In the genomic region with DNA sequence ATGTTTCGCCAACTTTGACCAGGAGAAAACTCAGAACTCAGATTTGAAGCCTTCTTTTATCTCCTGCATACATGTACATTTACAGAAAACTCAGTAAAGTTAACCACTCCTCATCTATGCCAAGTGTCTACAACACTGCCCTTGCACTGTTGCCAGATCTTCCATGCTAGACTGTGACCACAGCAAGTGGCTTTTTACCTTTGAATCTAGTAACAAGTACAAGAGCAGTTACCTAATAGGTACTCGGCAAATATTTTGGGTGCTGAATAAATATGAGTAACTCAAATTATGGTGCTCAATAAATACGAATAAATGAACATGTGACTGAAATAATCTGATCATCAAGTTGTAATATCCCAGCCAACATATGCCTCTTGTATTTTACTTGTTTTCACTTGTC, we compare ENCODE assay signal across 34 cellular contexts.
"Had no signal": no experiment of that assay in that cellular context is flagged by ENCODE, and none has a peak within 500 bp of the region (broad histone marks: within the 10 kb centered on the region; RNA-seq: fewer than 3 reads in every experiment).

No MANE protein-coding gene starts in this region.

- H3K4me1 ChIP-seq: adrenal gland, breast epithelium had no signal

- H3K4me3 ChIP-seq: adrenal gland, body of pancreas, breast epithelium had no signal

- H3K27ac ChIP-seq: adrenal gland, body of pancreas, brain microvascular endothelial cell, breast epithelium, VCaP had no signal

- DNase-seq: activated B cell treated with CpG ODN at 0.5 μM for 24 hours; activated CD4-positive, alpha-beta memory T cell treated with anti-CD3 and anti-CD28 coated beads, Interleukin-2, amount 10 ng/mL, durations not matched to agents 7 days and 5 days; activated CD4-positive, alpha-beta T cell treated with anti-CD3 and anti-CD28 coated beads for 4 hours; activated CD4-positive, alpha-beta T cell treated with anti-CD3 and anti-CD28 coated beads, Interleukin-2, amount 10 ng/mL, durations not matched to agents 7 days and 5 days; activated CD4-positive, alpha-beta T cell treated with anti-CD3 and anti-CD28 coated beads, Interleukin-2, amount 50 U/mL, for 48 hours; activated CD4-positive, CD25-positive, alpha-beta regulatory T cell treated with anti-CD3 and anti-CD28 coated beads, Interleukin-2, amount 50 U/mL, for 72 hours; activated CD8-positive, alpha-beta memory T cell treated with anti-CD3 and anti-CD28 coated beads for 24 hours; activated CD8-positive, alpha-beta memory T cell treated with anti-CD3 and anti-CD28 coated beads, Interleukin-2, amount 10 ng/mL, durations not matched to agents 7 days and 5 days; activated CD8-positive, alpha-beta T cell treated with anti-CD3 and anti-CD28 coated beads, Interleukin-2, amount 10 ng/mL, durations not matched to agents 7 days and 5 days; activated effector memory CD4-positive, alpha-beta T cell treated with anti-CD3 and anti-CD28 coated beads, Interleukin-2, amount 50 U/mL, for 16 hours; activated gamma-delta T cell treated with Interleukin-2 at 50 U/mL for 16 hours; activated naive CD4-positive, alpha-beta T cell; activated naive CD4-positive, alpha-beta T cell treated with anti-CD3 and anti-CD28 coated beads for 36 hours; activated naive CD4-positive, alpha-beta T cell treated with anti-CD3 and anti-CD28 coated beads, Interleukin-2, amount 50 U/mL, for 16 hours; activated naive CD8-positive, alpha-beta T cell treated with anti-CD3 and anti-CD28 coated beads for 36 hours; activated T-cell treated with anti-CD3 and anti-CD28 coated beads for 4 hours; activated T-cell treated with anti-CD3 and anti-CD28 coated beads, Interleukin-2, amount 50 U/mL, for 1 hour; activated T-cell treated with anti-CD3 and anti-CD28 coated beads, Interleukin-2, amount 50 U/mL, for 4 hours; activated T-cell treated with anti-CD3 and anti-CD28 coated beads, Interleukin-2, amount 50 U/mL, for 72 hours; adrenal gland; amniotic stem cell; aorta; body of pancreas; brain microvascular endothelial cell; cerebellar nuclear complex; T-helper 1 cell; T-helper 2 cell; T-helper 9 cell had no signal

- FAIRE-seq: astrocyte, TTC549 had no signal

- ATAC-seq: activated CD8-positive, alpha-beta memory T cell treated with anti-CD3 and anti-CD28 coated beads, Interleukin-2, amount 10 ng/mL, durations not matched to agents 7 days and 5 days; activated CD8-positive, alpha-beta T cell treated with anti-CD3 and anti-CD28 coated beads, Interleukin-2, amount 10 ng/mL, durations not matched to agents 7 days and 5 days; activated naive CD4-positive, alpha-beta T cell treated with anti-CD3 and anti-CD28 coated beads, Interleukin-2, amount 50 U/mL, for 72 hours; activated T-cell treated with anti-CD3 and anti-CD28 coated beads, Interleukin-2, amount 50 U/mL, for 4 hours; activated T-cell treated with anti-CD3 and anti-CD28 coated beads, Interleukin-2, amount 50 U/mL, for 72 hours; activated T-helper 17 cell treated with anti-CD3 and anti-CD28 coated beads, Interleukin-2, amount 50 U/mL, for 72 hours; body of pancreas had no signal

- H3K27me3 ChIP-seq: adrenal gland, body of pancreas, brain microvascular endothelial cell, breast epithelium had no signal

- H3K36me3 ChIP-seq: adrenal gland, brain microvascular endothelial cell, breast epithelium had no signal

- H3K9me3 ChIP-seq: adrenal gland, body of pancreas, breast epithelium had no signal
